ENCODE assay signal across 8 cellular contexts in the genomic region with DNA sequence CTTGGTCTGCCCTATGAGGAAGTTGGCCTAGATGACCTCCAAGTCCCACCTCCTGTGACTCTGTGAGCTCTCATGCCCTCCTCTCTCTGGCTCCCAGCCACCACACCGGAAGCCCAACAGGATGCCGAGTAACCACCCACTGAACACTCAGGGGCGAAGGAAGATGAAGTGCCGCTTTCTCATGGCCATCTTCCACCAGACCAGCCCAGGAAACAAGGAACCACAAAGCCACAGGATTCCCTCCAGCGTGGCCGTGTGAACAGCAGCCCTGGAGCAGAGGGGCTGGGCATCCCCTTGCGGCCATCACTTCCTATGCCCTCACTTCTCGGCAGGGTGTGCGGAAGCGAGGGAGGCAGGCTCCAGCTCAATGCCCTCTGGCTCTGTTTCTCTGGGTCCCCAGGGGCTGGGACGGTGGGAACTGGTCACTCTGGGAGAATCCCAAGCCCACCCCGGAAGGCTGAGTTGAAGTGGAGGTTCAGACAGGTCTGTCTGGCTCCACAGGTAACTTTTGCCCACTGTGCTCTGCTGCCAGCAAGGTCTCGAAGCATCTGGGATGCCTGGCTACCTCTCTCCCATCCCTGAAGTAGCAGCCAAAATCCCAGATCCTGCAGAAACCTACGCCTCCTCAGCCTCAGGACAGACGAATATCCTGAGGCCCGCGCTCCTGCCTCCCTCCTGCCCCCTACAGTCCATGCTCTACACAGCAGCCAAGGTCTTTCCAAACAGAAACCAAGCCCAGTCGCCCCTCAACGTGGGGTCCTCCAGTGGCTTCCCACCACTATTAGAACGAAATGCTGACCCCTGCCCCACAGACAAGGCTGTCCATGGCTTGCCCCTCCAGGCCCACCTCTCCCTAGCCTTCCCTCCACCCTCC. TPM values are rescaled to one million over a fixed set of nuclear protein-coding genes. Genes with fewer than 3 reads are reported as not detected.
DNase-seq lines count a peak whose midpoint lies in the region; ATAC-seq and TF ChIP-seq lines count a peak whose summit lies in the region.

No MANE protein-coding gene starts in this region.

- H3K27ac ChIP-seq in angular gyrus (ENCODE audit: low read depth, low read length) (peak overlapping the region; percentile 63), smooth muscle cell (ENCODE audit: low read depth) (peak overlapping the region; percentile 86)

- peak overlapping the region; percentile 92 for H3K4me3 Mint-ChIP-seq in T-helper 17 cell

- peaks cover 22% of the 10 kb centered on the region for H3F3A ChIP-seq in smooth muscle cell (ENCODE audit: low read depth)

- H3K4me1 ChIP-seq in iPS-15b (ENCODE audit: control insufficient read depth, insufficient read depth, low read length) (peaks cover 20% of the 10 kb centered on the region), smooth muscle cell (ENCODE audit: low read depth) (peaks cover 31% of the 10 kb centered on the region)

- no peaks in the 10 kb centered on the region for H3K27me3 Mint-ChIP-seq in T-helper 17 cell

- peaks cover 91% of the 10 kb centered on the region for H3K79me2 ChIP-seq in smooth muscle cell (ENCODE audit: low read depth)

- H3K27ac Mint-ChIP-seq in T-helper 17 cell, result peak overlapping the region; percentile 98

- peaks cover 3% of the 10 kb centered on the region for H3K27me3 ChIP-seq in iPS-15b (ENCODE audit: control insufficient read depth, insufficient read depth, low read length)
- no peaks in the 10 kb centered on the region for H3K27me3 ChIP-seq in smooth muscle cell (ENCODE audit: low read depth)

- TF ChIP-seq CTCF in smooth muscle cell (IDR thresholded peaks at IDR 0.05; ENCODE audit: borderline replicate concordance, insufficient read depth, poor library complexity, severe bottlenecking), result peak; percentile 74

- H3K9me3 ChIP-seq in T-helper 17 cell (ENCODE audit: control insufficient read depth, low read length, poor library complexity, severe bottlenecking) (no peaks in the 10 kb centered on the region), iPS-15b (ENCODE audit: control insufficient read depth, insufficient read depth, low read length) (no peaks in the 10 kb centered on the region), smooth muscle cell (replicated peaks; ENCODE audit: low read depth) (no peaks in the 10 kb centered on the region)

- no peaks in the 10 kb centered on the region for H3K36me3 Mint-ChIP-seq in T-helper 17 cell (ENCODE audit: low read depth)

- H3K36me3 ChIP-seq in iPS-15b (ENCODE audit: control insufficient read depth, insufficient read depth, low read length), result no peaks in the 10 kb centered on the region
- H3K36me3 ChIP-seq in smooth muscle cell (ENCODE audit: low read depth), result no peaks in the 10 kb centered on the region

- H3K4me3 ChIP-seq in iPS-15b (ENCODE audit: low read depth, low read length), result peak overlapping the region; percentile 45
- peak overlapping the region; percentile 24 for H3K4me3 ChIP-seq in smooth muscle cell

- peak overlapping the region; percentile 82 for H3K4me2 ChIP-seq in smooth muscle cell

- H3K4me1 Mint-ChIP-seq in T-helper 17 cell, result peaks cover 55% of the 10 kb centered on the region

- DNase-seq in COLO829 (ENCODE audit: low spot score), result peak; percentile 60
- peak; percentile 83 for DNase-seq in HS-27A (ENCODE audit: low read depth)
- DNase-seq in T-helper 17 cell, result peak; percentile 66 to 77 (median 68)
- DNase-seq in smooth muscle cell (lab: John Stamatoyannopoulos, UW; ENCODE audit: unreplicated experiment), result no peak
- DNase-seq in NCI-H146 (lab: John Stamatoyannopoulos, UW), result no peak

- WGBS in smooth muscle cell (ENCODE audit: low lambda C conversion rate), result 25% methylated on average over 20 of the region's 20 CpGs

- ATAC-seq in GM19467 (IDR thresholded peaks at IDR 0.05; ENCODE audit: unreplicated experiment) (peak; percentile 80), T-helper 17 cell (peak; percentile 88)

- H2AFZ ChIP-seq in smooth muscle cell (ENCODE audit: low read depth), result no peak overlapping the region

- H3K9ac ChIP-seq in iPS-15b (ENCODE audit: low read depth, low read length) (peak overlapping the region; percentile 26), smooth muscle cell (ENCODE audit: low read depth) (peak overlapping the region; percentile 61)

- H4K20me1 ChIP-seq in smooth muscle cell (ENCODE audit: low read depth), result peaks cover 38% of the 10 kb centered on the region

RNA-seq across cellular contexts. Expression of a gene that starts 44.2 kb away (rescaled TPM):
- total RNA-seq in T-helper 17 cell (100 to 1,000 TPM; 116 to 117 TPM), smooth muscle cell (63.8 and 129 TPM in 2 replicates)
- polyA plus RNA-seq in smooth muscle cell, result 101 and 108 TPM in 2 replicates

Comparison
In these comparisons a context has a peak if more than half of its experiments do, and no peak if none do; other contexts are left out.
1. DNase-seq: peak in COLO829 (single experiment), HS-27A (single experiment) and T-helper 17 cell (3 of 3); none in smooth muscle cell (single experiment) and NCI-H146 (single experiment).